ENCODE assay signal across 1 cellular context in the genomic region with DNA sequence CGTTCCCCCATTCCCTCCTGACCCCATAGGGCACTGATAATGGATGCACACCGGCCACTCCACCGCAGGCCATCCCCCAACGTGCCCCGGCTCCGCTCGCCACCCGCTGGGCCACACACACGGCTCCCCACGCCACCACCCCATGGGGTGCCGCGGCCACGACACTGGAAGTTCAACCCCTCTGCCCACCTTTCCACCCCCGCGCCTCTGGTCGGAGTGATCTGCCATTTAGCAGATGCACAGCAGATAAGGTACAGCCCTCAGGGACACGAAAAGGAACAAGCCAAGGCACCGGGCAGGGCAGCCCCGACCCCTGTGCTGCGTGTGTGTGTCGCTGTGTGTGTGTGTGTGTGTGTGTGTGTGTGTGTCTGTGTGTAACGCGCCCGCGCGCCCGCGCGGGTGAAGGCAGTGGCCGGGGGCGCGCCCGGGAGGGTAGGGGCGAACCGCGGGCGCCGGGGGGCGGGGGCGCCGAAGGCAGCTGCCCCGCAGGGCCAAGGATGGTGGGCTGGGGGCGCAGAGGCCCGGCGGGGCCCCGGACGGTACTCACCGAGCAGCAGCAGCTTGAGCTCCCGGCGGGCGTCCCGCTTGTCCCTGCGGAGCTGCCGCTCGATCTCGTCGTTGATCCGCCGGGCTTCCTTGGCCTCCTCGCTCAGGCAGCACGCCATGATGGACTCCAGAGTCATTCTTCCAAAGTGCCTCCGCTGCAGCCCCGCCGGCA.
TF ChIP-seq lines count a peak whose summit lies in the region.

No MANE protein-coding gene starts in this region.

TF ChIP-seq in K562, 482 proteins besides CTCF, POLR2A, EP300 and RAD21 (continued from another document and continues in another):
- TF ChIP-seq CBX3 (IDR thresholded peaks at IDR 0.05; ENCODE audit: borderline replicate concordance in 1 of 2, low read length in 2 of 2) (0 out of 3 replicates have a peak, but pooled peaks of 1 of the 2 experiments have one; percentile 5), HIVEP1 (CRISPR knock-in tag; IDR thresholded peaks at IDR 0.05) (no peak), GATAD2A (IDR thresholded peaks at IDR 0.05) (0 out of 2 replicates have a peak, but pooled peaks have one; percentile 58), BACH1 (tag; IDR thresholded peaks at IDR 0.05) (no peak), RBM34 (IDR thresholded peaks at IDR 0.05; ENCODE audit: borderline replicate concordance, insufficient read depth, low read length) (no peak), SNRNP70 (optimal IDR thresholded peaks at IDR 0.05; ENCODE audit: low read depth, low read length) (no peak), RBFOX2 (IDR thresholded peaks at IDR 0.05; ENCODE audit: low read depth, low read length) (peak; percentile 72), HDGF (IDR thresholded peaks at IDR 0.05) (no peak), PML (IDR thresholded peaks at IDR 0.05; ENCODE audit: low read length) (no peak), ZBTB7A (IDR thresholded peaks at IDR 0.05; ENCODE audit: borderline replicate concordance, control insufficient read depth, low read depth, low read length) (peak; percentile 55; the same call in 1 of the 2 replicates), EGR1 (conservative IDR thresholded peaks at IDR 0.05) (peak; percentile 88), ELF2 (CRISPR knock-in tag; IDR thresholded peaks at IDR 0.05) (no peak), NFIX (CRISPR knock-in tag; IDR thresholded peaks at IDR 0.05; ENCODE audit: low read depth) (no peak), ZC3H11A (IDR thresholded peaks at IDR 0.05; ENCODE audit: low read depth, low read length) (no peak), RBBP5 (IDR thresholded peaks at IDR 0.05; ENCODE audit: borderline replicate concordance, insufficient read depth, low read length, poor library complexity, severe bottlenecking) (peak; percentile 23), CBX5 (IDR thresholded peaks at IDR 0.05; ENCODE audit: borderline replicate concordance, low read depth) (no peak), NR2C2 (CRISPR knock-in tag; IDR thresholded peaks at IDR 0.05) (no peak), NR2C2 (tag; IDR thresholded peaks at IDR 0.05) (peak; percentile 45; the same call in 1 of the 2 replicates), PHTF2 (CRISPR knock-in tag; IDR thresholded peaks at IDR 0.05) (no peak), NCOA2 (IDR thresholded peaks at IDR 0.05; ENCODE audit: partially characterized antibody in 2 of 2) (no peak), ZBTB17 (CRISPR knock-in tag; IDR thresholded peaks at IDR 0.05) (peak; percentile 56; the same call in 1 of the 2 replicates), ZFX (CRISPR knock-in tag; IDR thresholded peaks at IDR 0.05) (peak; percentile 8; the same call in 1 of the 2 replicates), MTA3 (IDR thresholded peaks at IDR 0.05; ENCODE audit: borderline replicate concordance) (no peak), ZNF431 (CRISPR knock-in tag; IDR thresholded peaks at IDR 0.05) (peak; percentile 31; the same call in 1 of the 2 replicates), CHD1 (IDR thresholded peaks at IDR 0.05; ENCODE audit: low read length) (peak; percentile 61), IRF2 (CRISPR knock-in tag; IDR thresholded peaks at IDR 0.05) (no peak)
- TF ChIP-seq, protein P1, sequence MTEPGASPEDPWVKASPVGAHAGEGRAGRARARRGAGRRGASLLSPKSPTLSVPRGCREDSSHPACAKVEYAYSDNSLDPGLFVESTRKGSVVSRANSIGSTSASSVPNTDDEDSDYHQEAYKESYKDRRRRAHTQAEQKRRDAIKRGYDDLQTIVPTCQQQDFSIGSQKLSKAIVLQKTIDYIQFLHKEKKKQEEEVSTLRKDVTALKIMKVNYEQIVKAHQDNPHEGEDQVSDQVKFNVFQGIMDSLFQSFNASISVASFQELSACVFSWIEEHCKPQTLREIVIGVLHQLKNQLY (CRISPR knock-in tag; conservative IDR thresholded peaks at IDR 0.05), result no peak
- TF ChIP-seq, protein P2, sequence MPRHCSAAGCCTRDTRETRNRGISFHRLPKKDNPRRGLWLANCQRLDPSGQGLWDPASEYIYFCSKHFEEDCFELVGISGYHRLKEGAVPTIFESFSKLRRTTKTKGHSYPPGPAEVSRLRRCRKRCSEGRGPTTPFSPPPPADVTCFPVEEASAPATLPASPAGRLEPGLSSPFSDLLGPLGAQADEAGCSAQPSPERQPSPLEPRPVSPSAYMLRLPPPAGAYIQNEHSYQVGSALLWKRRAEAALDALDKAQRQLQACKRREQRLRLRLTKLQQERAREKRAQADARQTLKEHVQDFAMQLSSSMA (CRISPR knock-in tag; IDR thresholded peaks at IDR 0.05), result no peak
- TF ChIP-seq, protein P3, sequence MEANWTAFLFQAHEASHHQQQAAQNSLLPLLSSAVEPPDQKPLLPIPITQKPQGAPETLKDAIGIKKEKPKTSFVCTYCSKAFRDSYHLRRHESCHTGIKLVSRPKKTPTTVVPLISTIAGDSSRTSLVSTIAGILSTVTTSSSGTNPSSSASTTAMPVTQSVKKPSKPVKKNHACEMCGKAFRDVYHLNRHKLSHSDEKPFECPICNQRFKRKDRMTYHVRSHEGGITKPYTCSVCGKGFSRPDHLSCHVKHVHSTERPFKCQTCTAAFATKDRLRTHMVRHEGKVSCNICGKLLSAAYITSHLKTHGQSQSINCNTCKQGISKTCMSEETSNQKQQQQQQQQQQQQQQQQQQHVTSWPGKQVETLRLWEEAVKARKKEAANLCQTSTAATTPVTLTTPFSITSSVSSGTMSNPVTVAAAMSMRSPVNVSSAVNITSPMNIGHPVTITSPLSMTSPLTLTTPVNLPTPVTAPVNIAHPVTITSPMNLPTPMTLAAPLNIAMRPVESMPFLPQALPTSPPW (CRISPR knock-in tag; IDR thresholded peaks at IDR 0.05), result peak; percentile 60
- TF ChIP-seq, protein P4, sequence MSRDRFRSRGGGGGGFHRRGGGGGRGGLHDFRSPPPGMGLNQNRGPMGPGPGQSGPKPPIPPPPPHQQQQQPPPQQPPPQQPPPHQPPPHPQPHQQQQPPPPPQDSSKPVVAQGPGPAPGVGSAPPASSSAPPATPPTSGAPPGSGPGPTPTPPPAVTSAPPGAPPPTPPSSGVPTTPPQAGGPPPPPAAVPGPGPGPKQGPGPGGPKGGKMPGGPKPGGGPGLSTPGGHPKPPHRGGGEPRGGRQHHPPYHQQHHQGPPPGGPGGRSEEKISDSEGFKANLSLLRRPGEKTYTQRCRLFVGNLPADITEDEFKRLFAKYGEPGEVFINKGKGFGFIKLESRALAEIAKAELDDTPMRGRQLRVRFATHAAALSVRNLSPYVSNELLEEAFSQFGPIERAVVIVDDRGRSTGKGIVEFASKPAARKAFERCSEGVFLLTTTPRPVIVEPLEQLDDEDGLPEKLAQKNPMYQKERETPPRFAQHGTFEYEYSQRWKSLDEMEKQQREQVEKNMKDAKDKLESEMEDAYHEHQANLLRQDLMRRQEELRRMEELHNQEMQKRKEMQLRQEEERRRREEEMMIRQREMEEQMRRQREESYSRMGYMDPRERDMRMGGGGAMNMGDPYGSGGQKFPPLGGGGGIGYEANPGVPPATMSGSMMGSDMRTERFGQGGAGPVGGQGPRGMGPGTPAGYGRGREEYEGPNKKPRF (IDR thresholded peaks at IDR 0.05; ENCODE audit: low read depth, low read length), result no peak
- TF ChIP-seq, protein P5, sequence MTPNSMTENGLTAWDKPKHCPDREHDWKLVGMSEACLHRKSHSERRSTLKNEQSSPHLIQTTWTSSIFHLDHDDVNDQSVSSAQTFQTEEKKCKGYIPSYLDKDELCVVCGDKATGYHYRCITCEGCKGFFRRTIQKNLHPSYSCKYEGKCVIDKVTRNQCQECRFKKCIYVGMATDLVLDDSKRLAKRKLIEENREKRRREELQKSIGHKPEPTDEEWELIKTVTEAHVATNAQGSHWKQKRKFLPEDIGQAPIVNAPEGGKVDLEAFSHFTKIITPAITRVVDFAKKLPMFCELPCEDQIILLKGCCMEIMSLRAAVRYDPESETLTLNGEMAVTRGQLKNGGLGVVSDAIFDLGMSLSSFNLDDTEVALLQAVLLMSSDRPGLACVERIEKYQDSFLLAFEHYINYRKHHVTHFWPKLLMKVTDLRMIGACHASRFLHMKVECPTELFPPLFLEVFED (CRISPR knock-in tag; conservative IDR thresholded peaks at IDR 0.05), result no peak
- TF ChIP-seq, protein P6, sequence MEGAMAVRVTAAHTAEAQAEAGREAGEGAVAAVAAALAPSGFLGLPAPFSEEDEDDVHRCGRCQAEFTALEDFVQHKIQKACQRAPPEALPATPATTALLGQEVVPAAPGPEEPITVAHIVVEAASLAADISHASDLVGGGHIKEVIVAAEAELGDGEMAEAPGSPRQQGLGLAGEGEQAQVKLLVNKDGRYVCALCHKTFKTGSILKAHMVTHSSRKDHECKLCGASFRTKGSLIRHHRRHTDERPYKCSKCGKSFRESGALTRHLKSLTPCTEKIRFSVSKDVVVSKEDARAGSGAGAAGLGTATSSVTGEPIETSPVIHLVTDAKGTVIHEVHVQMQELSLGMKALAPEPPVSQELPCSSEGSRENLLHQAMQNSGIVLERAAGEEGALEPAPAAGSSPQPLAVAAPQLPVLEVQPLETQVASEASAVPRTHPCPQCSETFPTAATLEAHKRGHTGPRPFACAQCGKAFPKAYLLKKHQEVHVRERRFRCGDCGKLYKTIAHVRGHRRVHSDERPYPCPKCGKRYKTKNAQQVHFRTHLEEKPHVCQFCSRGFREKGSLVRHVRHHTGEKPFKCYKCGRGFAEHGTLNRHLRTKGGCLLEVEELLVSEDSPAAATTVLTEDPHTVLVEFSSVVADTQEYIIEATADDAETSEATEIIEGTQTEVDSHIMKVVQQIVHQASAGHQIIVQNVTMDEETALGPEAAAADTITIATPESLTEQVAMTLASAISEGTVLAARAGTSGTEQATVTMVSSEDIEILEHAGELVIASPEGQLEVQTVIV (CRISPR knock-in tag; IDR thresholded peaks at IDR 0.05; ENCODE audit: borderline replicate concordance), result no peak
- TF ChIP-seq, protein P7, sequence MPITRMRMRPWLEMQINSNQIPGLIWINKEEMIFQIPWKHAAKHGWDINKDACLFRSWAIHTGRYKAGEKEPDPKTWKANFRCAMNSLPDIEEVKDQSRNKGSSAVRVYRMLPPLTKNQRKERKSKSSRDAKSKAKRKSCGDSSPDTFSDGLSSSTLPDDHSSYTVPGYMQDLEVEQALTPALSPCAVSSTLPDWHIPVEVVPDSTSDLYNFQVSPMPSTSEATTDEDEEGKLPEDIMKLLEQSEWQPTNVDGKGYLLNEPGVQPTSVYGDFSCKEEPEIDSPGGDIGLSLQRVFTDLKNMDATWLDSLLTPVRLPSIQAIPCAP (CRISPR knock-in tag; IDR thresholded peaks at IDR 0.05; ENCODE audit: borderline replicate concordance), result no peak
- TF ChIP-seq, protein P8, sequence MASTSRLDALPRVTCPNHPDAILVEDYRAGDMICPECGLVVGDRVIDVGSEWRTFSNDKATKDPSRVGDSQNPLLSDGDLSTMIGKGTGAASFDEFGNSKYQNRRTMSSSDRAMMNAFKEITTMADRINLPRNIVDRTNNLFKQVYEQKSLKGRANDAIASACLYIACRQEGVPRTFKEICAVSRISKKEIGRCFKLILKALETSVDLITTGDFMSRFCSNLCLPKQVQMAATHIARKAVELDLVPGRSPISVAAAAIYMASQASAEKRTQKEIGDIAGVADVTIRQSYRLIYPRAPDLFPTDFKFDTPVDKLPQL (IDR thresholded peaks at IDR 0.05; ENCODE audit: extremely low read depth, insufficient read length), result no peak
- TF ChIP-seq, protein P9, sequence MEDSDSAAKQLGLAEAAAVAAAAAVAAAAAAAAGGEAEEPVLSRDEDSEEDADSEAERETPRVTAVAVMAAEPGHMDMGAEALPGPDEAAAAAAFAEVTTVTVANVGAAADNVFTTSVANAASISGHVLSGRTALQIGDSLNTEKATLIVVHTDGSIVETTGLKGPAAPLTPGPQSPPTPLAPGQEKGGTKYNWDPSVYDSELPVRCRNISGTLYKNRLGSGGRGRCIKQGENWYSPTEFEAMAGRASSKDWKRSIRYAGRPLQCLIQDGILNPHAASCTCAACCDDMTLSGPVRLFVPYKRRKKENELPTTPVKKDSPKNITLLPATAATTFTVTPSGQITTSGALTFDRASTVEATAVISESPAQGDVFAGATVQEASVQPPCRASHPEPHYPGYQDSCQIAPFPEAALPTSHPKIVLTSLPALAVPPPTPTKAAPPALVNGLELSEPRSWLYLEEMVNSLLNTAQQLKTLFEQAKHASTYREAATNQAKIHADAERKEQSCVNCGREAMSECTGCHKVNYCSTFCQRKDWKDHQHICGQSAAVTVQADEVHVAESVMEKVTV (CRISPR knock-in tag; IDR thresholded peaks at IDR 0.05), result no peak
- TF ChIP-seq, protein P10, sequence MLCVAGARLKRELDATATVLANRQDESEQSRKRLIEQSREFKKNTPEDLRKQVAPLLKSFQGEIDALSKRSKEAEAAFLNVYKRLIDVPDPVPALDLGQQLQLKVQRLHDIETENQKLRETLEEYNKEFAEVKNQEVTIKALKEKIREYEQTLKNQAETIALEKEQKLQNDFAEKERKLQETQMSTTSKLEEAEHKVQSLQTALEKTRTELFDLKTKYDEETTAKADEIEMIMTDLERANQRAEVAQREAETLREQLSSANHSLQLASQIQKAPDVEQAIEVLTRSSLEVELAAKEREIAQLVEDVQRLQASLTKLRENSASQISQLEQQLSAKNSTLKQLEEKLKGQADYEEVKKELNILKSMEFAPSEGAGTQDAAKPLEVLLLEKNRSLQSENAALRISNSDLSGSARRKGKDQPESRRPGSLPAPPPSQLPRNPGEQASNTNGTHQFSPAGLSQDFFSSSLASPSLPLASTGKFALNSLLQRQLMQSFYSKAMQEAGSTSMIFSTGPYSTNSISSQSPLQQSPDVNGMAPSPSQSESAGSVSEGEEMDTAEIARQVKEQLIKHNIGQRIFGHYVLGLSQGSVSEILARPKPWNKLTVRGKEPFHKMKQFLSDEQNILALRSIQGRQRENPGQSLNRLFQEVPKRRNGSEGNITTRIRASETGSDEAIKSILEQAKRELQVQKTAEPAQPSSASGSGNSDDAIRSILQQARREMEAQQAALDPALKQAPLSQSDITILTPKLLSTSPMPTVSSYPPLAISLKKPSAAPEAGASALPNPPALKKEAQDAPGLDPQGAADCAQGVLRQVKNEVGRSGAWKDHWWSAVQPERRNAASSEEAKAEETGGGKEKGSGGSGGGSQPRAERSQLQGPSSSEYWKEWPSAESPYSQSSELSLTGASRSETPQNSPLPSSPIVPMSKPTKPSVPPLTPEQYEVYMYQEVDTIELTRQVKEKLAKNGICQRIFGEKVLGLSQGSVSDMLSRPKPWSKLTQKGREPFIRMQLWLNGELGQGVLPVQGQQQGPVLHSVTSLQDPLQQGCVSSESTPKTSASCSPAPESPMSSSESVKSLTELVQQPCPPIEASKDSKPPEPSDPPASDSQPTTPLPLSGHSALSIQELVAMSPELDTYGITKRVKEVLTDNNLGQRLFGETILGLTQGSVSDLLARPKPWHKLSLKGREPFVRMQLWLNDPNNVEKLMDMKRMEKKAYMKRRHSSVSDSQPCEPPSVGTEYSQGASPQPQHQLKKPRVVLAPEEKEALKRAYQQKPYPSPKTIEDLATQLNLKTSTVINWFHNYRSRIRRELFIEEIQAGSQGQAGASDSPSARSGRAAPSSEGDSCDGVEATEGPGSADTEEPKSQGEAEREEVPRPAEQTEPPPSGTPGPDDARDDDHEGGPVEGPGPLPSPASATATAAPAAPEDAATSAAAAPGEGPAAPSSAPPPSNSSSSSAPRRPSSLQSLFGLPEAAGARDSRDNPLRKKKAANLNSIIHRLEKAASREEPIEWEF (CRISPR knock-in tag; IDR thresholded peaks at IDR 0.05), result no peak
- TF ChIP-seq, protein P11, sequence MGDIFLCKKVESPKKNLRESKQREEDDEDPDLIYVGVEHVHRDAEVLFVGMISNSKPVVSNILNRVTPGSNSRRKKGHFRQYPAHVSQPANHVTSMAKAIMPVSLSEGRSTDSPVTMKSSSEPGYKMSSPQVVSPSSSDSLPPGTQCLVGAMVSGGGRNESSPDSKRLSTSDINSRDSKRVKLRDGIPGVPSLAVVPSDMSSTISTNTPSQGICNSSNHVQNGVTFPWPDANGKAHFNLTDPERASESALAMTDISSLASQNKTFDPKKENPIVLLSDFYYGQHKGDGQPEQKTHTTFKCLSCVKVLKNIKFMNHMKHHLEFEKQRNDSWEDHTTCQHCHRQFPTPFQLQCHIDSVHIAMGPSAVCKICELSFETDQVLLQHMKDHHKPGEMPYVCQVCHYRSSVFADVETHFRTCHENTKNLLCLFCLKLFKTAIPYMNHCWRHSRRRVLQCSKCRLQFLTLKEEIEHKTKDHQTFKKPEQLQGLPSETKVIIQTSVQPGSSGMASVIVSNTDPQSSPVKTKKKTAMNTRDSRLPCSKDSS (IDR thresholded peaks at IDR 0.05; ENCODE audit: low read depth, partially characterized antibody), result no peak
